ENCODE assay signal across 19 cellular contexts in the genomic region with DNA sequence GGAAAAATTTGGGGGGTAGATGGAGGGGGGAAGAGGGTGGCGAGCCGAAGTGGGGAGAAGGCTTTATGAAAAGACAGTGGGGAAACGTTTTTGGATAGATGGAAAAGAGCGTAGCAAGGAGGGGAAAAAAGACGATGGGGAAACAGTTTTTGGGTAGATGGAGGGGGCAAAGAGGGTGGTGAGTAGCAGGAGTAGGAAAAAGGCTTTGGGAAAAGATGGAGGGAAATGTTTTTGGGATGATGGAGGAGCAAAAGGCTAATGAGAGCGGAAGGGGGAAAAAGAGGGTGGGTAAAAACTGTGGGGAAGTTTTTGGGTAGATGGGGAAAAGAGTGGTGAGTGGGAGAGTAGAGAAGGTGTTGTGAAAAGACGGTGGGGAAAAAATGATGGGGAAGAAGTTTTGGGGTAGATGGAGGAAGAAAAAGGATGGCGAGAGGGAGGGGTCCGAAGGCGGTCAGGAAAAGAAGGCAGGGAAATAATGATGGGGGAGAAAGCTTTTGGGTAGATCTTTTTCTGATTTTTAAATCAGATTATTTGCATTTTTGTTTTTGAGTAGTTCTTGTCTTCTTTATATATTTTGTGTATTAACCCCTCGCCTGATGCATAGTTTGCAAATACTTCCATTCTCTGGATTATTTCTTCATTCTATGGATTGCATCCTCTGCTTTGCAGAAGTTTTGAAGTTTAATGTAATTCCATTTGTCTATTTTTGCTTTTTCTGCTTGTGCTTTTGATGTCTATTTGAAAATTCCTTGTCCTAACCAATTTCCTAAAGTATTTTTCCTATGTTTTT.
A peak's percentile ranks its signal among the peaks of the same experiment; 100 is the strongest.
DNase-seq lines count a peak whose midpoint lies in the region; TF ChIP-seq lines count a peak whose summit lies in the region.
"Had no signal": no experiment of that assay in that cellular context is flagged by ENCODE, and none has a peak within 500 bp of the region (broad histone marks: within the 10 kb centered on the region; RNA-seq: fewer than 3 reads in every experiment).

No MANE protein-coding gene starts in this region.

- no peak overlapping the region for H3K27ac ChIP-seq in osteoblast (ENCODE audit: low read depth, low read length)
- H3K27ac ChIP-seq: 22Rv1; A549; BLaER1 treated with 17β-estradiol and CSF1 and Interleukin-3, amounts not matched to agents 10 nM and 100 nM had no signal

- H3K4me3 ChIP-seq in osteoblast (ENCODE audit: insufficient read depth, low read length): no peak overlapping the region
- H3K4me3 ChIP-seq: A549; BLaER1 treated with 17β-estradiol and CSF1 and Interleukin-3, amounts not matched to agents 10 nM and 100 nM had no signal

- no peaks in the 10 kb centered on the region for H3K79me2 ChIP-seq in osteoblast (ENCODE audit: insufficient read depth, low read length)

- H3K4me3 Mint-ChIP-seq in activated CD4-positive, alpha-beta T cell treated with anti-CD3 and anti-CD28 coated beads, Interleukin-2, amount 10 ng/mL, durations not matched to agents 24 days and 14 days: no peak overlapping the region
- H3K4me3 Mint-ChIP-seq in brain: peak overlapping the region in 3 of 5 experiments; percentile 22 to 26 (median 22)
- H3K4me3 Mint-ChIP-seq: CD4-positive, alpha-beta T cell; CD8-positive, alpha-beta memory T cell; H9 had no signal

- no peaks in the 10 kb centered on the region for H3K4me1 Mint-ChIP-seq in activated CD4-positive, alpha-beta T cell treated with anti-CD3 and anti-CD28 coated beads, Interleukin-2, amount 10 ng/mL, durations not matched to agents 24 days and 14 days
- no peaks in the 10 kb centered on the region for H3K4me1 Mint-ChIP-seq in brain
- H3K4me1 Mint-ChIP-seq: CD8-positive, alpha-beta memory T cell; H9 had no signal

- DNase-seq in activated CD4-positive, alpha-beta T cell treated with anti-CD3 and anti-CD28 coated beads, Interleukin-2, amount 10 ng/mL, durations not matched to agents 24 days and 14 days: peak; percentile 8
- no peak for DNase-seq in activated CD4-positive, alpha-beta T cell treated with anti-CD3 and anti-CD28 coated beads, Interleukin-2, amount 50 U/mL, for 48 hours
- peak; percentile 11 for DNase-seq in osteoblast (ENCODE audit: insufficient read length, low spot score, missing footprints)
- no peak for DNase-seq in DMS 273 (lab: John Stamatoyannopoulos, UW; ENCODE audit: unreplicated experiment)
- DNase-seq in stimulated activated naive CD4-positive, alpha-beta T cell (lab: John Stamatoyannopoulos, UW): no peak
- DNase-seq in A172 (ENCODE audit: low spot score): no peak
- DNase-seq: ACHN; AML-193; BE2C; CD4-positive, alpha-beta T cell; CD8-positive, alpha-beta memory T cell; DMS53; DMS79 treated with DMSO at 0.1 percent for 48 hours; H9 had no signal

- H3K36me3 Mint-ChIP-seq in activated CD4-positive, alpha-beta T cell treated with anti-CD3 and anti-CD28 coated beads, Interleukin-2, amount 10 ng/mL, durations not matched to agents 24 days and 14 days (ENCODE audit: low read depth): no peaks in the 10 kb centered on the region
- H3K36me3 Mint-ChIP-seq in brain: no peaks in the 10 kb centered on the region
- H3K36me3 Mint-ChIP-seq: CD14-positive monocyte had no signal

- H3K27ac Mint-ChIP-seq in activated CD4-positive, alpha-beta T cell treated with anti-CD3 and anti-CD28 coated beads, Interleukin-2, amount 10 ng/mL, durations not matched to agents 24 days and 14 days: no peak overlapping the region
- no peak overlapping the region for H3K27ac Mint-ChIP-seq in brain
- H3K27ac Mint-ChIP-seq: CD14-positive monocyte; CD4-positive, alpha-beta T cell; CD8-positive, alpha-beta memory T cell; H9 had no signal

- H3K27me3 ChIP-seq in osteoblast (ENCODE audit: insufficient read depth, low read length): peaks cover 30% of the 10 kb centered on the region
- H3K27me3 ChIP-seq: BLaER1 treated with 17β-estradiol and CSF1 and Interleukin-3, amounts not matched to agents 10 nM and 100 nM had no signal

- H3K9me3 ChIP-seq in osteoblast (ENCODE audit: low read depth, low read length): no peaks in the 10 kb centered on the region
- H3K9me3 ChIP-seq: A549, BE2C had no signal

- H3K4me2 ChIP-seq in osteoblast (ENCODE audit: insufficient read depth, low read length): no peak overlapping the region
- H3K4me2 ChIP-seq: A549; BLaER1 treated with 17β-estradiol and CSF1 and Interleukin-3, amounts not matched to agents 10 nM and 100 nM had no signal

- H3K27me3 Mint-ChIP-seq in activated CD4-positive, alpha-beta T cell treated with anti-CD3 and anti-CD28 coated beads, Interleukin-2, amount 10 ng/mL, durations not matched to agents 24 days and 14 days: peaks cover 53% of the 10 kb centered on the region
- peaks cover 36% of the 10 kb centered on the region for H3K27me3 Mint-ChIP-seq in brain

- TF ChIP-seq CTCF in brain (conservative IDR thresholded peaks at IDR 0.05): no peak
- no peak for TF ChIP-seq CTCF in osteoblast (IDR thresholded peaks at IDR 0.05; ENCODE audit: extremely low read depth, low read depth, low read length)

- H4K20me1 ChIP-seq in osteoblast (ENCODE audit: insufficient read depth, low read length): no peaks in the 10 kb centered on the region
- H4K20me1 ChIP-seq: BLaER1 treated with 17β-estradiol and CSF1 and Interleukin-3, amounts not matched to agents 10 nM and 100 nM had no signal

- intact Hi-C loops in activated CD4-positive, alpha-beta T cell treated with anti-CD3 and anti-CD28 coated beads, Interleukin-2, amount 10 ng/mL, durations not matched to agents 24 days and 14 days (cut with micrococcal nuclease): no loop called here

- H3K9me3 Mint-ChIP-seq in activated CD4-positive, alpha-beta T cell treated with anti-CD3 and anti-CD28 coated beads, Interleukin-2, amount 10 ng/mL, durations not matched to agents 24 days and 14 days: peaks cover 3% of the 10 kb centered on the region
- H3K9me3 Mint-ChIP-seq in brain: peaks cover 7 to 21% (median 16%) of the 10 kb centered on the region in 5 experiments
- H3K9me3 Mint-ChIP-seq: H9 had no signal

- no peak overlapping the region for H2AFZ ChIP-seq in osteoblast (ENCODE audit: low read length)

- H3K36me3 ChIP-seq in osteoblast (ENCODE audit: insufficient read depth, low read length): no peaks in the 10 kb centered on the region
- H3K36me3 ChIP-seq: BE2C; BLaER1 treated with 17β-estradiol and CSF1 and Interleukin-3, amounts not matched to agents 10 nM and 100 nM had no signal

- H3K4me1 ChIP-seq in osteoblast (ENCODE audit: insufficient read depth, low read length): no peaks in the 10 kb centered on the region
- H3K4me1 ChIP-seq: A549, BE2C had no signal

Comparison
In these comparisons a context has a peak if more than half of its experiments do, and no peak if none do; other contexts are left out.
1. DNase-seq: peak in activated CD4-positive, alpha-beta T cell treated with anti-CD3 and anti-CD28 coated beads, Interleukin-2, amount 10 ng/mL, durations not matched to agents 24 days and 14 days (single experiment) and osteoblast (single experiment); none in activated CD4-positive, alpha-beta T cell treated with anti-CD3 and anti-CD28 coated beads, Interleukin-2, amount 50 U/mL, for 48 hours (0 of 2), DMS 273 (single experiment), stimulated activated naive CD4-positive, alpha-beta T cell (0 of 6) and A172 (single experiment).